Comparison of ENCODE assay signal across 5 cellular contexts in genomic region chr12:59792647-59793046, GRCh38.
"Had no signal": no experiment of that assay in that cellular context is flagged by ENCODE, and none has a peak within 500 bp of the region (broad histone marks: within the 10 kb centered on the region; RNA-seq: fewer than 3 reads in every experiment).

No MANE protein-coding gene starts in this region.

- H3K27me3 Mint-ChIP-seq: IgD-negative memory B cell had no signal

- H3K4me3 Mint-ChIP-seq: IgD-negative memory B cell had no signal

- ATAC-seq: HepG2, K562 had no signal

- DNase-seq: IMR-90, KBM-7 had no signal
